In the genomic region with DNA sequence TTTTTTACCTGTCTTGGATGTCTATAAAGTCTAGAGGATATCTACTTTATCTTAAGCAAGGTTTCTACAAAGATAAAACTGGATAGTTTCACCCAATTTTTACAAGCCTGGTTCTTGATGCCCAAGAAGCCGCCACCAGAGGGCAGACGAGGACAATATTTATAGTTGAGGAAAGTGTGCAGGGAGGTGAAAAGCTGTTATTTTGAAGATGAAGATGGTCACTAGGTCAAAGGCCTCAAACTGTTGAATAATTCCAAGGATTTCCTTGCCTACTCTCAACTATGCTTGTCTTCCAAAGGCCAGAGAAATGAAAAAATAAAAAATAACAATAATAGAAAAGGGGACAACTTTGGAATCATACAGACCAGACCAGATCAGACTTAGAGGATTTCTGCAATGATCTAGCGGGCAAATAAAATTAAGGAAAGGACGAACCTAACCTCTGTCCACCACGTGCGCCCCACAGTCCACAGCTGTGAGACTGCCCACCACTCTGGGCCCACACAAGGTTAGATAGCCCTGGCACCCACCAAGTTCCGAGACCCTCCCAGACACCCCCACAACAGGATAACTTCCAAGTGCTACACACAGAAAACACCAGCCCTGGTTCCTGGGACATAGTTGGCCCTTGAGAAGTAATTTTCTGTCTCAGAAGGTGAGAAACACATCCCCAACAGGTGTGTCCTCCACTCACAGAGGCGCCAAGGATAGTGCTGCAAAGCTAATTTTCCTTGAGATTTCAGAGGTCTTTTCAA, we compare ENCODE assay signal across 8 cellular contexts. TPM values are rescaled to one million over a fixed set of nuclear protein-coding genes. Genes with fewer than 3 reads are reported as not detected.
DNase-seq lines count a peak whose midpoint lies in the region; ATAC-seq, FAIRE-seq and TF ChIP-seq lines count a peak whose summit lies in the region.

No MANE protein-coding gene starts in this region.

- no peak overlapping the region for H2AFZ ChIP-seq in Loucy (ENCODE audit: low read length)

- H3K36me3 Mint-ChIP-seq in T-helper 17 cell (ENCODE audit: low read depth), result no peaks in the 10 kb centered on the region

- H4K20me1 ChIP-seq in Loucy (ENCODE audit: insufficient read depth, low read length, poor library complexity, severe bottlenecking), result no peaks in the 10 kb centered on the region

- H3K4me1 ChIP-seq in Loucy (ENCODE audit: insufficient read depth, low read length, poor library complexity, severe bottlenecking), result no peaks in the 10 kb centered on the region

- H3K9me3 ChIP-seq in Loucy (ENCODE audit: insufficient read depth, low read depth, low read length) (no peaks in the 10 kb centered on the region), T-helper 17 cell (ENCODE audit: control insufficient read depth, low read length, poor library complexity, severe bottlenecking) (no peaks in the 10 kb centered on the region)

- no peak overlapping the region for H3K9ac ChIP-seq in Loucy (ENCODE audit: low read depth, low read length, poor library complexity, severe bottlenecking)

- peak in 8 of 14 donors; percentile 7 to 70 (median 19) for DNase-seq in C1 segment of cervical spinal cord (lab: John Stamatoyannopoulos, UW)
- peak; percentile 49 for DNase-seq in GM19239 (ENCODE audit: insufficient read length, low spot score)
- peak; percentile 39 to 65 (median 54) for DNase-seq in T-helper 17 cell
- DNase-seq in amygdala (lab: John Stamatoyannopoulos, UW), result peak in 45 of 56 donors; percentile 6 to 88 (median 32)
- peak in 39 of 51 donors; percentile 7 to 83 (median 45) for DNase-seq in hypothalamus (lab: John Stamatoyannopoulos, UW)
- peak; percentile 75 for DNase-seq in stimulated activated CD4-positive, alpha-beta T cell treated with anti-CD3 and anti-CD28 coated beads, Interleukin-12 subunit alpha, Interleukin-12 subunit beta, amount 100 ng/mL, for 4 hours

- H3K4me3 ChIP-seq in Loucy (ENCODE audit: low read length, poor library complexity, severe bottlenecking), result no peak overlapping the region

- H3K4me2 ChIP-seq in Loucy (ENCODE audit: low read depth, low read length, poor library complexity, severe bottlenecking), result no peak overlapping the region

- peak; percentile 87 for TF ChIP-seq CTCF in Loucy (conservative IDR thresholded peaks at IDR 0.05; ENCODE audit: low read length)

- no peak overlapping the region for H3K4me3 Mint-ChIP-seq in T-helper 17 cell

- H3K27ac Mint-ChIP-seq in T-helper 17 cell, result no peak overlapping the region

- no peaks in the 10 kb centered on the region for H3K9me2 ChIP-seq in Loucy (replicated peaks; ENCODE audit: low read depth, low read length)

- H3K4me1 Mint-ChIP-seq in T-helper 17 cell, result peaks cover 6% of the 10 kb centered on the region

- H3K36me3 ChIP-seq in Loucy (ENCODE audit: insufficient read depth, low read length), result no peaks in the 10 kb centered on the region

- no peaks in the 10 kb centered on the region for H3K79me2 ChIP-seq in Loucy (ENCODE audit: insufficient read depth, low read length)

- FAIRE-seq in GM19239 (lab: Jason Lieb, UNC), result peak; percentile 77

- no peaks in the 10 kb centered on the region for H3K27me3 Mint-ChIP-seq in T-helper 17 cell

- no peaks in the 10 kb centered on the region for H3K27me3 ChIP-seq in Loucy (ENCODE audit: insufficient read depth, low read length, poor library complexity, severe bottlenecking)

- ATAC-seq in T-helper 17 cell, result peak; percentile 53
- no peak for ATAC-seq in GM21367 (IDR thresholded peaks at IDR 0.05; ENCODE audit: unreplicated experiment)

- no peaks in the 10 kb centered on the region for H3F3A ChIP-seq in Loucy (ENCODE audit: low read depth)

RNA-seq across cellular contexts. Expression of a gene that starts 2.8 kb away (rescaled TPM):
- total RNA-seq in T-helper 17 cell, result under 1 TPM; 0.77 to 0.83 TPM

RNA-seq across cellular contexts. Expression of a gene that starts 34.0 kb away (rescaled TPM):
- 10 to 100 TPM; 57.7 to 65.1 TPM for total RNA-seq in T-helper 17 cell

Comparison
In these comparisons a context has a peak if more than half of its experiments do, and no peak if none do; other contexts are left out.
1. DNase-seq: peak in every context shown above with its lines; median percentile 75 in stimulated activated CD4-positive, alpha-beta T cell treated with anti-CD3 and anti-CD28 coated beads, Interleukin-12 subunit alpha, Interleukin-12 subunit beta, amount 100 ng/mL, for 4 hours; 54 in T-helper 17 cell; 49 in GM19239; 45 in hypothalamus; 32 in amygdala; 19 in C1 segment of cervical spinal cord.